In genomic region chr5:54882101-54882500, GRCh38 we compare ENCODE assay signal across 19 cellular contexts.
"Had no signal": no experiment of that assay in that cellular context is flagged by ENCODE, and none has a peak within 500 bp of the region (broad histone marks: within the 10 kb centered on the region; RNA-seq: fewer than 3 reads in every experiment).

No MANE protein-coding gene starts in this region.

- ATAC-seq: left colon, lower lobe of right lung had no signal

- H3K27me3 ChIP-seq: tibial artery, uterus had no signal

- DNase-seq: activated CD4-positive, alpha-beta memory T cell treated with anti-CD3 and anti-CD28 coated beads for 36 hours; activated CD4-positive, alpha-beta T cell treated with anti-CD3 and anti-CD28 coated beads for 36 hours; activated effector memory CD4-positive, alpha-beta T cell treated with Interleukin-2 at 50 U/mL for 16 hours; activated naive CD4-positive, alpha-beta T cell treated with anti-CD3 and anti-CD28 coated beads, Interleukin-2, amount 50 U/mL, for 16 hours; activated T-cell treated with anti-CD3 and anti-CD28 coated beads, Interleukin-2, amount 50 U/mL, for 24 hours; amniotic stem cell; central memory CD4-positive, alpha-beta T cell; foreskin fibroblast; heart left ventricle; left colon; lower lobe of right lung; stimulated activated CD4-positive, alpha-beta T cell treated with anti-CD3 and anti-CD28 coated beads, Interleukin-2, amount 100 ng/mL, for 48 hours; stimulated activated naive B cell treated with anti-CD40 and anti-IgM and Interleukin-4, amounts not matched to agents 10 μg/mL and 1 μg/mL and 100 μg/mL, for 72 hours; tibial artery; uterus had no signal

- H3K79me2 ChIP-seq: parathyroid adenoma had no signal

- H3K4me3 ChIP-seq: coronary artery, heart left ventricle, lower lobe of right lung, tibial artery, uterus had no signal

- H3K27ac ChIP-seq: coronary artery, heart left ventricle, lower lobe of right lung, neutrophil, parathyroid adenoma, tibial artery, VCaP had no signal

- H3K4me1 ChIP-seq: parathyroid adenoma had no signal

- H3K9me3 ChIP-seq: heart left ventricle, lower lobe of right lung, neutrophil, tibial artery, uterus had no signal

- H3K9ac ChIP-seq: parathyroid adenoma had no signal

- H3K27ac Mint-ChIP-seq: activated CD4-positive, alpha-beta memory T cell treated with anti-CD3 and anti-CD28 coated beads for 36 hours; activated CD4-positive, alpha-beta T cell treated with anti-CD3 and anti-CD28 coated beads for 36 hours; activated T-cell treated with anti-CD3 and anti-CD28 coated beads, Interleukin-2, amount 50 U/mL, for 24 hours; stimulated activated naive B cell treated with anti-CD40 and anti-IgM and Interleukin-4, amounts not matched to agents 10 μg/mL and 1 μg/mL and 100 μg/mL, for 72 hours had no signal

- H3K9me3 Mint-ChIP-seq: activated CD4-positive, alpha-beta memory T cell treated with anti-CD3 and anti-CD28 coated beads for 36 hours; activated T-cell treated with anti-CD3 and anti-CD28 coated beads, Interleukin-2, amount 50 U/mL, for 24 hours had no signal

- H3K36me3 Mint-ChIP-seq: activated CD4-positive, alpha-beta memory T cell treated with anti-CD3 and anti-CD28 coated beads for 36 hours; stimulated activated naive B cell treated with anti-CD40 and anti-IgM and Interleukin-4, amounts not matched to agents 10 μg/mL and 1 μg/mL and 100 μg/mL, for 72 hours had no signal

- H2AFZ ChIP-seq: parathyroid adenoma had no signal

- H3K36me3 ChIP-seq: heart left ventricle, lower lobe of right lung, neutrophil, tibial artery, uterus had no signal
